8 cellular contexts compared by ENCODE assay signal in genomic region chr11:33256808-33257159, GRCh38. TPM values are rescaled to one million over a fixed set of nuclear protein-coding genes. Genes with fewer than 3 reads are reported as not detected.
DNase-seq lines count a peak whose midpoint lies in the region; ATAC-seq and TF ChIP-seq lines count a peak whose summit lies in the region.

No MANE protein-coding gene starts in this region.

- 0 out of 2 replicates have a peak, but pooled peaks cover under 1% of the 10 kb centered on the region for H4K20me1 ChIP-seq in DOHH2 (ENCODE audit: control insufficient read depth, insufficient read depth, low read depth, low read length)
- no peaks in the 10 kb centered on the region for H4K20me1 ChIP-seq in OCI-LY1 (ENCODE audit: insufficient read depth, low read length)

- H3K9me3 ChIP-seq in DOHH2 (ENCODE audit: control insufficient read depth, insufficient read depth, low read length) (no peaks in the 10 kb centered on the region), OCI-LY1 (ENCODE audit: low read length) (no peaks in the 10 kb centered on the region), trophoblast cell (ENCODE audit: insufficient read depth, low read depth, low read length) (no peaks in the 10 kb centered on the region)

- H2AK5ac ChIP-seq in trophoblast cell (ENCODE audit: low read length): no peak overlapping the region

- H3K14ac ChIP-seq in trophoblast cell (ENCODE audit: low read length): peak overlapping the region; percentile 31

- H4K91ac ChIP-seq in trophoblast cell (ENCODE audit: low read depth, low read length): peak overlapping the region; percentile 9

- H3K79me2 ChIP-seq in DOHH2 (ENCODE audit: control insufficient read depth, low read length) (peaks cover 47% of the 10 kb centered on the region), OCI-LY1 (ENCODE audit: insufficient read depth, low read length) (peaks cover 30% of the 10 kb centered on the region), trophoblast cell (ENCODE audit: control insufficient read depth, insufficient read depth, low read length, poor library complexity) (peaks cover 11% of the 10 kb centered on the region)

- no peak overlapping the region for H3K23ac ChIP-seq in trophoblast cell (ENCODE audit: low read length)

- DNase-seq in epithelial cell of esophagus (ENCODE audit: low read depth) (no peak), trophoblast cell (no peak), SKM-1 (lab: John Stamatoyannopoulos, UW; ENCODE audit: unreplicated experiment) (no peak), mesenteric fat pad (ENCODE audit: low spot score) (no peak)

- H3K4me1 ChIP-seq in DOHH2 (ENCODE audit: control insufficient read depth, low read length): peaks cover 27% of the 10 kb centered on the region
- peaks cover 30% of the 10 kb centered on the region for H3K4me1 ChIP-seq in OCI-LY1 (ENCODE audit: insufficient read depth, low read length, severe bottlenecking)
- H3K4me1 ChIP-seq in trophoblast cell (ENCODE audit: control insufficient read depth in 1 of 2, insufficient read depth in 2 of 2, low read length in 2 of 2): no peaks in the 10 kb centered on the region

- H2BK5ac ChIP-seq in trophoblast cell (ENCODE audit: low read depth, low read length, poor library complexity): no peak overlapping the region

- H3K9me2 ChIP-seq in DOHH2 (replicated peaks; ENCODE audit: control insufficient read depth, low read length) (no peaks in the 10 kb centered on the region), OCI-LY1 (ENCODE audit: low read depth, low read length) (no peaks in the 10 kb centered on the region)

- TF ChIP-seq CTCF in DOHH2 (IDR thresholded peaks at IDR 0.05; ENCODE audit: low read depth, low read length, poor library complexity, severe bottlenecking) (no peak), OCI-LY1 (IDR thresholded peaks at IDR 0.05; ENCODE audit: low read length) (no peak), epithelial cell of esophagus (IDR thresholded peaks at IDR 0.05; ENCODE audit: insufficient read depth, low read depth, low read length, missing control alignments) (no peak)

- H3K9ac ChIP-seq in OCI-LY1 (ENCODE audit: low read length): peak overlapping the region; percentile 78
- H3K9ac ChIP-seq in trophoblast cell (ENCODE audit: low read length): peak overlapping the region; percentile 83

- H3F3A ChIP-seq in DOHH2 (ENCODE audit: control insufficient read depth, insufficient read depth) (no peaks in the 10 kb centered on the region), OCI-LY1 (ENCODE audit: insufficient read depth, low read length) (no peaks in the 10 kb centered on the region)

- H3K4me2 ChIP-seq in DOHH2 (ENCODE audit: low read length): peak overlapping the region; percentile 90
- peak overlapping the region; percentile 94 for H3K4me2 ChIP-seq in OCI-LY1 (ENCODE audit: low read length)
- peak overlapping the region; percentile 99 for H3K4me2 ChIP-seq in trophoblast cell (ENCODE audit: low read length)

- H3K4me3 ChIP-seq in DOHH2 (ENCODE audit: low read length) (peak overlapping the region; percentile 90), OCI-LY1 (ENCODE audit: low read depth, low read length, poor library complexity, severe bottlenecking) (peak overlapping the region; percentile 87), epithelial cell of esophagus (ENCODE audit: low read length) (peak overlapping the region; percentile 60), trophoblast cell (ENCODE audit: low read depth, low read length) (peak overlapping the region; percentile 81)

- H4K8ac ChIP-seq in trophoblast cell (ENCODE audit: low read depth, low read length): peak overlapping the region; percentile 85

- H3K36me3 ChIP-seq in DOHH2 (ENCODE audit: control insufficient read depth, low read length): peaks cover 7% of the 10 kb centered on the region; the same call in 1 of the 2 replicates
- no peaks in the 10 kb centered on the region for H3K36me3 ChIP-seq in OCI-LY1 (ENCODE audit: insufficient read depth, low read length)
- no peaks in the 10 kb centered on the region for H3K36me3 ChIP-seq in trophoblast cell (ENCODE audit: control insufficient read depth in 1 of 2, insufficient read depth in 2 of 2, low read length in 2 of 2)

- H2AFZ ChIP-seq in OCI-LY1 (ENCODE audit: low read length): peak overlapping the region; percentile 97
- H2AFZ ChIP-seq in trophoblast cell (ENCODE audit: insufficient read depth, low read length, poor library complexity): peak overlapping the region; percentile 84

- no peak for ATAC-seq in HG02759 (IDR thresholded peaks at IDR 0.05; ENCODE audit: unreplicated experiment)
- ATAC-seq in HG02870 (IDR thresholded peaks at IDR 0.05; ENCODE audit: unreplicated experiment): no peak

- H3K79me1 ChIP-seq in trophoblast cell (ENCODE audit: low read length): peaks cover 16% of the 10 kb centered on the region

- H3K27me3 ChIP-seq in DOHH2 (ENCODE audit: control insufficient read depth, low read length) (no peaks in the 10 kb centered on the region), OCI-LY1 (ENCODE audit: insufficient read depth, low read length) (no peaks in the 10 kb centered on the region), trophoblast cell (ENCODE audit: insufficient read depth, low read length) (no peaks in the 10 kb centered on the region)

- peak overlapping the region; percentile 32 for H4K12ac ChIP-seq in trophoblast cell (ENCODE audit: low read depth, low read length)

- WGBS in trophoblast cell (ENCODE audit: extremely low coverage, insufficient coverage, insufficient read length): no CpG with 5 or more reads among the region's 16 CpGs

- no peak overlapping the region for H3K18ac ChIP-seq in trophoblast cell (ENCODE audit: low read length)

- peak overlapping the region; percentile 87 for H3K27ac ChIP-seq in DOHH2 (ENCODE audit: low read depth, low read length)
- H3K27ac ChIP-seq in OCI-LY1 (ENCODE audit: low read depth, low read length, poor library complexity, severe bottlenecking): peak overlapping the region; percentile 43
- H3K27ac ChIP-seq in trophoblast cell (ENCODE audit: low read depth, low read length): peak overlapping the region; percentile 100

- H2BK120ac ChIP-seq in trophoblast cell (ENCODE audit: insufficient read depth, low read length, poor library complexity): no peak overlapping the region

- H2BK12ac ChIP-seq in trophoblast cell (ENCODE audit: low read length): no peak overlapping the region

- peak overlapping the region; percentile 49 for H3K4ac ChIP-seq in trophoblast cell (ENCODE audit: low read depth, low read length)

RNA-seq across cellular contexts. Expression of gene HIPK3, which starts 0.4 kb away (rescaled TPM):
- 18.8 and 19.0 TPM in 2 replicates for polyA plus RNA-seq in trophoblast cell (2013)
- 219 TPM for total RNA-seq in mesenteric fat pad

Comparison
In these comparisons a context has a peak if more than half of its experiments do, and no peak if none do; other contexts are left out.
1. H3K27ac ChIP-seq: peak in every context shown above with its lines; median percentile 100 in trophoblast cell; 87 in DOHH2; 43 in OCI-LY1.